ENCODE assay signal across 2 cellular contexts in the genomic region with DNA sequence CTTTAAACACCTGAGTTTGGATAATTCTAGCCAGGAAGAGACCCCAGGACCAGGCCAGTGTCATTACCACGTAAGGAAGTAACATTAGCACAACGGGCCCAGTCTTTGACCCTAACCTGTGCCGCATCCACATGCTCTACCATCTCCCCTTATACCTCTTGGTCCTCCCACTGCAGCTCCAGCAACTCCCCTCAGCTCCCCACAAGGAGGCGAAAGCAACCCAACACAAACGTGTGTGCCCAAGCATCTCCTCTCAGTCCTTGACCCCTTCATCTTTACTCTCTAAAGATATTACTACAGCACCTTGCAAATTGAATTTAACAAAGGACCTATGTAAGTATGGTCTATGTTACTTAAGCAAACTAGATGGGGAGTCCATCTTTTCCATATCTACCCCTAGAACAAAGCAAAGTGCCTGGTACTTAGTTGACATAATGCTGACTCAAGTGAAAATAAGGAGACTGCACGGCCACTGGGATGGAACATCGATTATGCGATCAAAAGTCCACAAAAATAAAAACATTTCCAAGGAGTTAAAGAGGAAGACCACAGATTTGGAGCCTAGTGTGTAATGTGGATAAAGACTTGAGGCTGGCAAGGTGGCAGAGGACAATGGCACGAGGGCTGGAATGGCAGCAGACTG.
A peak's percentile ranks its signal among the peaks of the same experiment; 100 is the strongest.
TF ChIP-seq lines count a peak whose summit lies in the region.

No MANE protein-coding gene starts in this region.

TF ChIP-seq in HCT116, 20 proteins besides CTCF, POLR2A, EP300 and RAD21:
- TF ChIP-seq, protein P1, sequence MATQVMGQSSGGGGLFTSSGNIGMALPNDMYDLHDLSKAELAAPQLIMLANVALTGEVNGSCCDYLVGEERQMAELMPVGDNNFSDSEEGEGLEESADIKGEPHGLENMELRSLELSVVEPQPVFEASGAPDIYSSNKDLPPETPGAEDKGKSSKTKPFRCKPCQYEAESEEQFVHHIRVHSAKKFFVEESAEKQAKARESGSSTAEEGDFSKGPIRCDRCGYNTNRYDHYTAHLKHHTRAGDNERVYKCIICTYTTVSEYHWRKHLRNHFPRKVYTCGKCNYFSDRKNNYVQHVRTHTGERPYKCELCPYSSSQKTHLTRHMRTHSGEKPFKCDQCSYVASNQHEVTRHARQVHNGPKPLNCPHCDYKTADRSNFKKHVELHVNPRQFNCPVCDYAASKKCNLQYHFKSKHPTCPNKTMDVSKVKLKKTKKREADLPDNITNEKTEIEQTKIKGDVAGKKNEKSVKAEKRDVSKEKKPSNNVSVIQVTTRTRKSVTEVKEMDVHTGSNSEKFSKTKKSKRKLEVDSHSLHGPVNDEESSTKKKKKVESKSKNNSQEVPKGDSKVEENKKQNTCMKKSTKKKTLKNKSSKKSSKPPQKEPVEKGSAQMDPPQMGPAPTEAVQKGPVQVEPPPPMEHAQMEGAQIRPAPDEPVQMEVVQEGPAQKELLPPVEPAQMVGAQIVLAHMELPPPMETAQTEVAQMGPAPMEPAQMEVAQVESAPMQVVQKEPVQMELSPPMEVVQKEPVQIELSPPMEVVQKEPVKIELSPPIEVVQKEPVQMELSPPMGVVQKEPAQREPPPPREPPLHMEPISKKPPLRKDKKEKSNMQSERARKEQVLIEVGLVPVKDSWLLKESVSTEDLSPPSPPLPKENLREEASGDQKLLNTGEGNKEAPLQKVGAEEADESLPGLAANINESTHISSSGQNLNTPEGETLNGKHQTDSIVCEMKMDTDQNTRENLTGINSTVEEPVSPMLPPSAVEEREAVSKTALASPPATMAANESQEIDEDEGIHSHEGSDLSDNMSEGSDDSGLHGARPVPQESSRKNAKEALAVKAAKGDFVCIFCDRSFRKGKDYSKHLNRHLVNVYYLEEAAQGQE (IDR thresholded peaks at IDR 0.05; ENCODE audit: low read depth) = no peak
- TF ChIP-seq EZH2 (IDR thresholded peaks at IDR 0.05) (no peak), ZFX (IDR thresholded peaks at IDR 0.05) (no peak), ELF1 (IDR thresholded peaks at IDR 0.05; ENCODE audit: borderline replicate concordance, low read depth) (no peak), ZNF274 (IDR thresholded peaks at IDR 0.05; ENCODE audit: low read depth, low read length) (no peak), YY1 (IDR thresholded peaks at IDR 0.05; ENCODE audit: extremely low read depth, insufficient replicate concordance, low read depth, low read length) (no peak), SIN3A (IDR thresholded peaks at IDR 0.05; ENCODE audit: low read depth) (no peak), SRF (IDR thresholded peaks at IDR 0.05; ENCODE audit: low read depth) (no peak), POLR2AphosphoS5 (IDR thresholded peaks at IDR 0.05; ENCODE audit: low read depth, low read length) (no peak), EZH2phosphoT487 (IDR thresholded peaks at IDR 0.05; ENCODE audit: borderline replicate concordance) (no peak), FOSL1 (IDR thresholded peaks at IDR 0.05; ENCODE audit: low read depth) (no peak)

TF ChIP-seq in K562, 482 proteins besides CTCF, POLR2A, EP300 and RAD21 (continues in another document):
- peak; percentile 87 for TF ChIP-seq ZNF316 (IDR thresholded peaks at IDR 0.05)
- TF ChIP-seq SAFB2 (IDR thresholded peaks at IDR 0.05; ENCODE audit: borderline replicate concordance, low read depth, low read length, severe bottlenecking) = no peak
- TF ChIP-seq SRSF1 (IDR thresholded peaks at IDR 0.05; ENCODE audit: low read depth, low read length) = no peak
- peak; percentile 84 for TF ChIP-seq C11orf30 (IDR thresholded peaks at IDR 0.05; ENCODE audit: low read depth)
- TF ChIP-seq, protein P2, sequence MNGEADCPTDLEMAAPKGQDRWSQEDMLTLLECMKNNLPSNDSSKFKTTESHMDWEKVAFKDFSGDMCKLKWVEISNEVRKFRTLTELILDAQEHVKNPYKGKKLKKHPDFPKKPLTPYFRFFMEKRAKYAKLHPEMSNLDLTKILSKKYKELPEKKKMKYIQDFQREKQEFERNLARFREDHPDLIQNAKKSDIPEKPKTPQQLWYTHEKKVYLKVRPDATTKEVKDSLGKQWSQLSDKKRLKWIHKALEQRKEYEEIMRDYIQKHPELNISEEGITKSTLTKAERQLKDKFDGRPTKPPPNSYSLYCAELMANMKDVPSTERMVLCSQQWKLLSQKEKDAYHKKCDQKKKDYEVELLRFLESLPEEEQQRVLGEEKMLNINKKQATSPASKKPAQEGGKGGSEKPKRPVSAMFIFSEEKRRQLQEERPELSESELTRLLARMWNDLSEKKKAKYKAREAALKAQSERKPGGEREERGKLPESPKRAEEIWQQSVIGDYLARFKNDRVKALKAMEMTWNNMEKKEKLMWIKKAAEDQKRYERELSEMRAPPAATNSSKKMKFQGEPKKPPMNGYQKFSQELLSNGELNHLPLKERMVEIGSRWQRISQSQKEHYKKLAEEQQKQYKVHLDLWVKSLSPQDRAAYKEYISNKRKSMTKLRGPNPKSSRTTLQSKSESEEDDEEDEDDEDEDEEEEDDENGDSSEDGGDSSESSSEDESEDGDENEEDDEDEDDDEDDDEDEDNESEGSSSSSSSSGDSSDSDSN (IDR thresholded peaks at IDR 0.05; ENCODE audit: borderline replicate concordance in 1 of 2, low read depth in 2 of 2, low read length in 2 of 2) = no peak
- TF ChIP-seq, protein P3, sequence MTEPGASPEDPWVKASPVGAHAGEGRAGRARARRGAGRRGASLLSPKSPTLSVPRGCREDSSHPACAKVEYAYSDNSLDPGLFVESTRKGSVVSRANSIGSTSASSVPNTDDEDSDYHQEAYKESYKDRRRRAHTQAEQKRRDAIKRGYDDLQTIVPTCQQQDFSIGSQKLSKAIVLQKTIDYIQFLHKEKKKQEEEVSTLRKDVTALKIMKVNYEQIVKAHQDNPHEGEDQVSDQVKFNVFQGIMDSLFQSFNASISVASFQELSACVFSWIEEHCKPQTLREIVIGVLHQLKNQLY (CRISPR knock-in tag; conservative IDR thresholded peaks at IDR 0.05) = no peak
- TF ChIP-seq, protein P4, sequence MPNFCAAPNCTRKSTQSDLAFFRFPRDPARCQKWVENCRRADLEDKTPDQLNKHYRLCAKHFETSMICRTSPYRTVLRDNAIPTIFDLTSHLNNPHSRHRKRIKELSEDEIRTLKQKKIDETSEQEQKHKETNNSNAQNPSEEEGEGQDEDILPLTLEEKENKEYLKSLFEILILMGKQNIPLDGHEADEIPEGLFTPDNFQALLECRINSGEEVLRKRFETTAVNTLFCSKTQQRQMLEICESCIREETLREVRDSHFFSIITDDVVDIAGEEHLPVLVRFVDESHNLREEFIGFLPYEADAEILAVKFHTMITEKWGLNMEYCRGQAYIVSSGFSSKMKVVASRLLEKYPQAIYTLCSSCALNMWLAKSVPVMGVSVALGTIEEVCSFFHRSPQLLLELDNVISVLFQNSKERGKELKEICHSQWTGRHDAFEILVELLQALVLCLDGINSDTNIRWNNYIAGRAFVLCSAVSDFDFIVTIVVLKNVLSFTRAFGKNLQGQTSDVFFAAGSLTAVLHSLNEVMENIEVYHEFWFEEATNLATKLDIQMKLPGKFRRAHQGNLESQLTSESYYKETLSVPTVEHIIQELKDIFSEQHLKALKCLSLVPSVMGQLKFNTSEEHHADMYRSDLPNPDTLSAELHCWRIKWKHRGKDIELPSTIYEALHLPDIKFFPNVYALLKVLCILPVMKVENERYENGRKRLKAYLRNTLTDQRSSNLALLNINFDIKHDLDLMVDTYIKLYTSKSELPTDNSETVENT (CRISPR knock-in tag; IDR thresholded peaks at IDR 0.05) = no peak
- no peak for TF ChIP-seq KHSRP (IDR thresholded peaks at IDR 0.05)
- no peak for TF ChIP-seq ADNP (tag; IDR thresholded peaks at IDR 0.05)
- TF ChIP-seq ZNF699 (CRISPR knock-in tag; IDR thresholded peaks at IDR 0.05; ENCODE audit: insufficient replicate concordance) = no peak
- TF ChIP-seq MAFF (IDR thresholded peaks at IDR 0.05; ENCODE audit: low read length) = peak; percentile 82
- TF ChIP-seq, protein P1 (CRISPR knock-in tag; IDR thresholded peaks at IDR 0.05; ENCODE audit: low read depth) = no peak
- peak; percentile 71; the same call in 1 of the 2 replicates for TF ChIP-seq MAFK (IDR thresholded peaks at IDR 0.05; ENCODE audit: low read length)
- TF ChIP-seq RCOR1 (IDR thresholded peaks at IDR 0.05; ENCODE audit: borderline replicate concordance in 1 of 2, low read depth in 2 of 2, low read length in 2 of 2) = no peak
- no peak for TF ChIP-seq MTA1 (IDR thresholded peaks at IDR 0.05; ENCODE audit: borderline replicate concordance)
- no peak for TF ChIP-seq SETDB1 (IDR thresholded peaks at IDR 0.05; ENCODE audit: low read length)
- TF ChIP-seq NELFE (IDR thresholded peaks at IDR 0.05; ENCODE audit: insufficient read depth, insufficient read length) = no peak
- TF ChIP-seq NR3C1 (CRISPR knock-in tag; IDR thresholded peaks at IDR 0.05) = no peak
- no peak for TF ChIP-seq NCOA6 (IDR thresholded peaks at IDR 0.05)
- no peak for TF ChIP-seq NFYB (IDR thresholded peaks at IDR 0.05; ENCODE audit: extremely low read depth, insufficient read length)
- no peak for TF ChIP-seq BRCA1 (IDR thresholded peaks at IDR 0.05)
- no peak for TF ChIP-seq BRCA1 (CRISPR knock-in tag; IDR thresholded peaks at IDR 0.05)
